Comparison of ENCODE assay signal across 8 cellular contexts in the genomic region with DNA sequence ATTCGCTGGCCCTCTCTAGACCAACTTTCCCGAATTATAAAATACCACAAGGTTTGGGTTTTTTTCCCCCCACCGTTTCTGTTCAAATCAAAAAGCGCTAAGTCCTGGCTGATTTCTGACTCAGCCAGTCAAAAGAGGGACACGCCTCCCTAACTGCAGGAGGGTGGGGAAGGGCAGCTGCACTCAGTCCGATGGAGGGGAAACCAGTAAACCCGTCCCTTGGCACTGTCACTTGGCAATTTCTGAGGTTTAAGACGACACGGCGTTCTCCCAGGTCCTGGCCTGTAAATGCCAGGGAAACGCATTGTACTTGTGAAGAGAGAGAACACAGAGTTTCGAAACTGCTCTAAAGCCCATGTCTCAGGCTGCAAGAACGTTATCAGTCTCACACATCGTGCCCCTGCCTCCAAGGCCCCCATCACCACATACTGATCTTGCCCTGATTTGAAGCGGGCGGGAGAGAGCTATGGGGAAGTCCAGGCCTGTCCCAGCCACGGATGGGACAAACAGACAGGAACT. TPM values are rescaled to one million over a fixed set of nuclear protein-coding genes. Genes with fewer than 3 reads are reported as not detected.
DNase-seq lines count a peak whose midpoint lies in the region; ATAC-seq and TF ChIP-seq lines count a peak whose summit lies in the region.
"Had no signal": no experiment of that assay in that cellular context is flagged by ENCODE, and none has a peak within 500 bp of the region (broad histone marks: within the 10 kb centered on the region; RNA-seq: fewer than 3 reads in every experiment).

No MANE protein-coding gene starts in this region.

- H3K27me3 ChIP-seq in layer of hippocampus (ENCODE audit: control insufficient read depth, insufficient read depth, low read length) (no peaks in the 10 kb centered on the region), thyroid gland (no peaks in the 10 kb centered on the region), H9 (ENCODE audit: insufficient read depth, low read length) (no peaks in the 10 kb centered on the region)

- no peaks in the 10 kb centered on the region for H3K79me1 ChIP-seq in H9 (ENCODE audit: insufficient read depth, low read depth, low read length, poor library complexity, severe bottlenecking)

- no peaks in the 10 kb centered on the region for H3K79me2 ChIP-seq in H9 (ENCODE audit: insufficient read depth, low read length)

- H4K20me1 ChIP-seq in H9 (ENCODE audit: control insufficient read depth, insufficient read depth, insufficient read length) = no peaks in the 10 kb centered on the region

- H3K4me3 Mint-ChIP-seq in H9 = no peak overlapping the region
- H3K4me3 Mint-ChIP-seq: neural crest cell had no signal

- peak overlapping the region; percentile 71 for H3K27ac ChIP-seq in layer of hippocampus (ENCODE audit: low read depth, low read length)
- H3K27ac ChIP-seq in thyroid gland = peak overlapping the region; percentile 88 to 96 (median 93)
- H3K27ac ChIP-seq in H9 (ENCODE audit: insufficient read length, low read depth, low read length) = no peak overlapping the region

- no peaks in the 10 kb centered on the region for H3K36me3 Mint-ChIP-seq in H9 (ENCODE audit: insufficient read depth in 1 of 3, low read depth in 3 of 3)

- peaks cover 6% of the 10 kb centered on the region for H3K27me3 Mint-ChIP-seq in H9 (ENCODE audit: low read depth)

- no peak overlapping the region for H2BK15ac ChIP-seq in H9 (ENCODE audit: low read depth, low read length)

- H3K14ac ChIP-seq in H9 (ENCODE audit: insufficient read depth, low read length) = no peak overlapping the region

- H3K4me3 ChIP-seq in thyroid gland (replicated peaks in 1 of 3) = no peak overlapping the region

- H3K4me1 ChIP-seq in thyroid gland (peaks cover 72 to 86% of the 10 kb centered on the region in 2 donors), H9 (ENCODE audit: insufficient read depth, low read length) (peaks cover 6% of the 10 kb centered on the region; the same call in 1 of the 2 replicates)

- no peak overlapping the region for H3K56ac ChIP-seq in H9 (ENCODE audit: insufficient read length, low read depth, low read length)

- H2AK5ac ChIP-seq in H9 (ENCODE audit: insufficient read length, low read length) = no peak overlapping the region

- H3K18ac ChIP-seq in H9 (ENCODE audit: insufficient read length, low read depth, low read length) = no peak overlapping the region

- no peak overlapping the region for H2BK12ac ChIP-seq in H9 (ENCODE audit: insufficient read length, low read depth, low read length)

- H4K8ac ChIP-seq in H9 (replicated peaks; ENCODE audit: insufficient read length, low read depth, low read length) = no peak overlapping the region

- no peaks in the 10 kb centered on the region for H3K36me3 ChIP-seq in thyroid gland

- no peak overlapping the region for H3K4me2 ChIP-seq in H9 (ENCODE audit: insufficient read depth, insufficient read length, low read length)

- H3K27ac Mint-ChIP-seq in H9 = no peak overlapping the region

- H3K4ac ChIP-seq in H9 (ENCODE audit: low read depth, low read length) = no peak overlapping the region

- H4K91ac ChIP-seq in H9 (ENCODE audit: insufficient read length, low read depth, low read length) = no peak overlapping the region

- no peaks in the 10 kb centered on the region; a peak in 1 of 5 replicates for H3K9me3 Mint-ChIP-seq in H9
- H3K9me3 Mint-ChIP-seq: neural crest cell had no signal

- TF ChIP-seq POLR2A in thyroid gland (IDR thresholded peaks at IDR 0.05) = peak in 1 of 2 donors; percentile 54

- H3K23me2 ChIP-seq in H9 (ENCODE audit: insufficient read length, low read depth, low read length, poor library complexity, severe bottlenecking) = no peaks in the 10 kb centered on the region

- no peak overlapping the region for H2BK5ac ChIP-seq in H9 (ENCODE audit: insufficient read length, low read length)

- DNase-seq in amniotic epithelial cell (ENCODE audit: low read depth) (peak; percentile 94), thyroid gland (peak; percentile 94), H9 (no peak)

- peak; percentile 70 for ATAC-seq in HG02610 (IDR thresholded peaks at IDR 0.05; ENCODE audit: unreplicated experiment)
- ATAC-seq in HG03439 (IDR thresholded peaks at IDR 0.05; ENCODE audit: unreplicated experiment) = no peak
- no peak for ATAC-seq in HG03378 (IDR thresholded peaks at IDR 0.05; ENCODE audit: unreplicated experiment)

- H3T11ph ChIP-seq in H9 (ENCODE audit: low read length) = no peak overlapping the region

- H2BK20ac ChIP-seq in H9 (ENCODE audit: low read depth, low read length, poor library complexity, severe bottlenecking) = no peak overlapping the region

- H3K9ac ChIP-seq in H9 (ENCODE audit: extremely low read depth, insufficient read length, low read length) = no peak overlapping the region

- no peak overlapping the region for H2AFZ ChIP-seq in H9 (ENCODE audit: low read length)

- no peak overlapping the region for H2BK120ac ChIP-seq in H9 (ENCODE audit: low read depth, low read length, poor library complexity, severe bottlenecking)

- no peak for TF ChIP-seq CTCF in thyroid gland (IDR thresholded peaks at IDR 0.05)
- TF ChIP-seq CTCF in H9 (conservative IDR thresholded peaks at IDR 0.05) = no peak

- H3K23ac ChIP-seq in H9 (ENCODE audit: insufficient read length, low read depth, low read length) = no peak overlapping the region

- intact Hi-C loops in thyroid gland (cut with DNase I) = no loop called here

- no peak overlapping the region for H4K5ac ChIP-seq in H9 (ENCODE audit: insufficient read length, low read depth, low read length)

- H3K9me3 ChIP-seq in thyroid gland = no peaks in the 10 kb centered on the region
- no peaks in the 10 kb centered on the region for H3K9me3 ChIP-seq in H9 (ENCODE audit: control insufficient read depth, low read depth, low read length)

- 17 to 29% methylated on average over 17 of the region's 17 CpGs for WGBS in thyroid gland, 2 donors
- WGBS in H9 (ENCODE audit: extremely low coverage, insufficient read length, low lambda C conversion rate) = no CpG with 5 or more reads among the region's 17 CpGs

- peaks cover 23 to 36% of the 10 kb centered on the region in 2 experiments for H3K4me1 Mint-ChIP-seq in H9

RNA-seq across cellular contexts. Expression of gene ZFHX3, which starts 57.9 kb away (rescaled TPM):
- total RNA-seq in thyroid gland (10 to 100 TPM; 27.4 to 92.9 (median 45.5) TPM), H9 (2021) (1.1 and 1.5 TPM in 2 replicates)

Comparison
In these comparisons a context has a peak if more than half of its experiments do, and no peak if none do; other contexts are left out.
1. RNA of gene ZFHX3, which starts 57.9 kb away (total RNA-seq): 27.4 to 92.9 TPM in thyroid gland; 1.1 to 1.5 TPM in H9; every median in the first group is over 10 times any median in the second.